ENCODE assay signal across 36 cellular contexts in the genomic region with DNA sequence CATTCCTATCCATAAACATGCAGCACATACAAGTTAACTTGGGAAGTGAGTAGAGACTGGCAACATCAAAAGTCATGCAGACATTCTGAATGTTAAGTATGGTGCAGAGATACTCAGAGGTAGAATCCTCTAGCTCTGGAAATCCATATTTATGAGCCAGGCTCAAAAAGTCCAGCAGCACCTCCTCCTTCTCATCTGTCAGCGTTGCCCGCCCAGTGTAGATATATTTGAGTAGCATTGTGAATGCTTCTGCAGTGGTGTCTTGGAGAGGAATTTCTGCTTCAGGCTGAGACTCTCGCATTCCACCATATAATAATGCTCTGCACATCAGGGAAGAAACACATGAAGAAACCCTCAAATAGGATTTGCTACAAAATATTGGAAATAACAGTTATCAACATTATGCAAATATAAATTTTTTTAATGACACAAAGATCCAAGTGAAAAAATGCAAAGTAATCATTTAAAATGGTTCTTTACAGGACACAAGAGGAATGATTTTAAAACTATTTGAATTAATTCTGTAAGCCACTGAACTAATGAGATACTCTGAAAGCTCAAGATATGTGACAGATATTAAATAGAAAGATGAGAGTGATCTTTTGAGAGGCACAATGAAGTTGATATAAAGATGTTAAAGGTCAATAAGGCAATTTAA.
"Had no signal": no experiment of that assay in that cellular context is flagged by ENCODE, and none has a peak within 500 bp of the region (broad histone marks: within the 10 kb centered on the region; RNA-seq: fewer than 3 reads in every experiment).

No MANE protein-coding gene starts in this region.

- DNase-seq: activated CD4-positive, alpha-beta memory T cell treated with anti-CD3 and anti-CD28 coated beads, Interleukin-2, amount 10 ng/mL, durations not matched to agents 7 days and 5 days; activated CD4-positive, alpha-beta T cell treated with anti-CD3 and anti-CD28 coated beads for 1 hour; activated CD4-positive, alpha-beta T cell treated with anti-CD3 and anti-CD28 coated beads for 4 hours; activated CD4-positive, alpha-beta T cell treated with anti-CD3 and anti-CD28 coated beads, Interleukin-2, amount 10 ng/mL, durations not matched to agents 24 days and 14 days; activated CD4-positive, alpha-beta T cell treated with anti-CD3 and anti-CD28 coated beads, Interleukin-2, amount 50 U/mL, for 1 hour; activated CD4-positive, alpha-beta T cell treated with anti-CD3 and anti-CD28 coated beads, Interleukin-2, amount 50 U/mL, for 48 hours; activated CD4-positive, CD25-positive, alpha-beta regulatory T cell; activated CD8-positive, alpha-beta memory T cell treated with anti-CD3 and anti-CD28 coated beads for 24 hours; activated CD8-positive, alpha-beta memory T cell treated with anti-CD3 and anti-CD28 coated beads, Interleukin-2, amount 10 ng/mL, durations not matched to agents 7 days and 5 days; activated CD8-positive, alpha-beta memory T cell treated with anti-CD3 and anti-CD28 coated beads, Interleukin-2, amount 50 U/mL, for 48 hours; activated CD8-positive, alpha-beta T cell treated with anti-CD3 and anti-CD28 coated beads, Interleukin-2, amount 10 ng/mL, durations not matched to agents 7 days and 5 days; activated effector memory CD4-positive, alpha-beta T cell treated with Interleukin-2 at 50 U/mL for 16 hours; activated gamma-delta T cell; activated naive CD4-positive, alpha-beta T cell treated with anti-CD3 and anti-CD28 coated beads, Interleukin-2, amount 10 ng/mL, durations not matched to agents 7 days and 5 days; activated naive CD4-positive, alpha-beta T cell treated with Interleukin-2 at 50 U/mL for 16 hours; activated naive CD8-positive, alpha-beta T cell treated with anti-CD3 and anti-CD28 coated beads, Interleukin-2, amount 10 ng/mL, durations not matched to agents 7 days and 5 days; activated naive CD8-positive, alpha-beta T cell treated with anti-CD3 and anti-CD28 coated beads, Interleukin-2, amount 50 U/mL, for 24 hours; activated T-cell treated with anti-CD3 and anti-CD28 coated beads, Interleukin-2, amount 50 U/mL, for 24 hours; amygdala; caudate nucleus; cerebellar nuclear complex; T-helper 2 cell; T-helper 9 cell; WERI-Rb-1 had no signal

- H3K9me3 ChIP-seq: ascending aorta had no signal

- H3K27ac ChIP-seq: ascending aorta, cardiac muscle cell, WERI-Rb-1 had no signal

- H3K4me1 Mint-ChIP-seq: activated naive CD4-positive, alpha-beta T cell treated with anti-CD3 and anti-CD28 coated beads, Interleukin-2, amount 10 ng/mL, durations not matched to agents 7 days and 5 days; activated naive CD8-positive, alpha-beta T cell treated with anti-CD3 and anti-CD28 coated beads, Interleukin-2, amount 10 ng/mL, durations not matched to agents 7 days and 5 days; brain had no signal

- FAIRE-seq: bronchial epithelial cell, TTC549 had no signal

- H3K27me3 ChIP-seq: ascending aorta, cardiac muscle cell had no signal

- H3K4me3 Mint-ChIP-seq: activated CD4-positive, alpha-beta memory T cell treated with anti-CD3 and anti-CD28 coated beads, Interleukin-2, amount 10 ng/mL, durations not matched to agents 7 days and 5 days; activated CD4-positive, alpha-beta T cell treated with anti-CD3 and anti-CD28 coated beads, Interleukin-2, amount 10 ng/mL, durations not matched to agents 24 days and 14 days; activated CD8-positive, alpha-beta memory T cell treated with anti-CD3 and anti-CD28 coated beads, Interleukin-2, amount 10 ng/mL, durations not matched to agents 7 days and 5 days; activated CD8-positive, alpha-beta T cell treated with anti-CD3 and anti-CD28 coated beads, Interleukin-2, amount 10 ng/mL, durations not matched to agents 7 days and 5 days; activated naive CD4-positive, alpha-beta T cell treated with anti-CD3 and anti-CD28 coated beads, Interleukin-2, amount 10 ng/mL, durations not matched to agents 7 days and 5 days; activated naive CD4-positive, alpha-beta T cell treated with anti-CD3 and anti-CD28 coated beads, Interleukin-2, amount 50 U/mL, for 24 hours; activated naive CD8-positive, alpha-beta T cell; activated naive CD8-positive, alpha-beta T cell treated with anti-CD3 and anti-CD28 coated beads, Interleukin-2, amount 10 ng/mL, durations not matched to agents 7 days and 5 days; activated naive CD8-positive, alpha-beta T cell treated with anti-CD3 and anti-CD28 coated beads, Interleukin-2, amount 50 U/mL, for 24 hours; activated T-cell treated with anti-CD3 and anti-CD28 coated beads, Interleukin-2, amount 50 U/mL, for 24 hours; brain; central memory CD8-positive, alpha-beta T cell; T-helper 1 cell treated with Interleukin-12 subunit alpha and Interleukin-12 subunit beta and Interleukin-4 antibody, amounts not matched to agents 30 μg/mL and 1 μg/mL, for 36 hours; T-helper 2 cell treated with Interferon-gamma antibody and Interleukin-4, amounts not matched to agents 5 μg/mL and 100 μg/mL, for 36 hours; WTC11 had no signal

- H3K27me3 Mint-ChIP-seq: activated CD4-positive, alpha-beta memory T cell treated with anti-CD3 and anti-CD28 coated beads, Interleukin-2, amount 10 ng/mL, durations not matched to agents 7 days and 5 days; activated CD4-positive, alpha-beta T cell treated with anti-CD3 and anti-CD28 coated beads, Interleukin-2, amount 10 ng/mL, durations not matched to agents 24 days and 14 days; activated CD8-positive, alpha-beta memory T cell treated with anti-CD3 and anti-CD28 coated beads, Interleukin-2, amount 10 ng/mL, durations not matched to agents 7 days and 5 days; activated naive CD4-positive, alpha-beta T cell treated with anti-CD3 and anti-CD28 coated beads, Interleukin-2, amount 10 ng/mL, durations not matched to agents 7 days and 5 days; activated naive CD4-positive, alpha-beta T cell treated with anti-CD3 and anti-CD28 coated beads, Interleukin-2, amount 50 U/mL, for 24 hours; activated naive CD8-positive, alpha-beta T cell; activated naive CD8-positive, alpha-beta T cell treated with anti-CD3 and anti-CD28 coated beads, Interleukin-2, amount 10 ng/mL, durations not matched to agents 7 days and 5 days; activated naive CD8-positive, alpha-beta T cell treated with anti-CD3 and anti-CD28 coated beads, Interleukin-2, amount 50 U/mL, for 24 hours; activated T-cell treated with anti-CD3 and anti-CD28 coated beads, Interleukin-2, amount 50 U/mL, for 24 hours; brain; central memory CD8-positive, alpha-beta T cell had no signal

- H3K4me1 ChIP-seq: ascending aorta had no signal

- H3K9me3 Mint-ChIP-seq: activated CD4-positive, alpha-beta memory T cell treated with anti-CD3 and anti-CD28 coated beads, Interleukin-2, amount 10 ng/mL, durations not matched to agents 7 days and 5 days; activated CD4-positive, alpha-beta T cell treated with anti-CD3 and anti-CD28 coated beads, Interleukin-2, amount 10 ng/mL, durations not matched to agents 24 days and 14 days; activated naive CD4-positive, alpha-beta T cell treated with anti-CD3 and anti-CD28 coated beads, Interleukin-2, amount 10 ng/mL, durations not matched to agents 7 days and 5 days; activated naive CD4-positive, alpha-beta T cell treated with anti-CD3 and anti-CD28 coated beads, Interleukin-2, amount 50 U/mL, for 24 hours; activated naive CD8-positive, alpha-beta T cell treated with anti-CD3 and anti-CD28 coated beads, Interleukin-2, amount 10 ng/mL, durations not matched to agents 7 days and 5 days; activated naive CD8-positive, alpha-beta T cell treated with anti-CD3 and anti-CD28 coated beads, Interleukin-2, amount 50 U/mL, for 24 hours; activated T-cell treated with anti-CD3 and anti-CD28 coated beads, Interleukin-2, amount 50 U/mL, for 24 hours; activated T-helper 2 cell treated with anti-CD3 and anti-CD28 coated beads, Interferon-gamma antibody, Interleukin-2, Interleukin-4, amounts not matched to agents 10 μg/mL and 5 μg/mL and 100 μg/mL, durations not matched to agents 14 hours and 24 hours and 36 hours; brain; central memory CD8-positive, alpha-beta T cell; T-helper 1 cell treated with Interleukin-12 subunit alpha and Interleukin-12 subunit beta and Interleukin-4 antibody, amounts not matched to agents 30 μg/mL and 1 μg/mL, for 36 hours; T-helper 2 cell treated with Interferon-gamma antibody and Interleukin-4, amounts not matched to agents 5 μg/mL and 100 μg/mL, for 36 hours; WTC11 had no signal

- H3K27ac Mint-ChIP-seq: activated CD4-positive, alpha-beta memory T cell treated with anti-CD3 and anti-CD28 coated beads, Interleukin-2, amount 10 ng/mL, durations not matched to agents 7 days and 5 days; activated CD4-positive, alpha-beta T cell treated with anti-CD3 and anti-CD28 coated beads, Interleukin-2, amount 10 ng/mL, durations not matched to agents 24 days and 14 days; activated CD8-positive, alpha-beta memory T cell treated with anti-CD3 and anti-CD28 coated beads, Interleukin-2, amount 10 ng/mL, durations not matched to agents 7 days and 5 days; activated CD8-positive, alpha-beta T cell treated with anti-CD3 and anti-CD28 coated beads, Interleukin-2, amount 10 ng/mL, durations not matched to agents 7 days and 5 days; activated naive CD4-positive, alpha-beta T cell treated with anti-CD3 and anti-CD28 coated beads, Interleukin-2, amount 10 ng/mL, durations not matched to agents 7 days and 5 days; activated naive CD8-positive, alpha-beta T cell; activated naive CD8-positive, alpha-beta T cell treated with anti-CD3 and anti-CD28 coated beads, Interleukin-2, amount 10 ng/mL, durations not matched to agents 7 days and 5 days; activated T-helper 2 cell treated with anti-CD3 and anti-CD28 coated beads, Interferon-gamma antibody, Interleukin-2, Interleukin-4, amounts not matched to agents 10 μg/mL and 5 μg/mL and 100 μg/mL, durations not matched to agents 14 hours and 24 hours and 36 hours; brain; T-helper 1 cell treated with Interleukin-12 subunit alpha and Interleukin-12 subunit beta and Interleukin-4 antibody, amounts not matched to agents 30 μg/mL and 1 μg/mL, for 36 hours; T-helper 2 cell treated with Interferon-gamma antibody and Interleukin-4, amounts not matched to agents 5 μg/mL and 100 μg/mL, for 36 hours; WTC11 had no signal

- ATAC-seq: activated CD8-positive, alpha-beta memory T cell treated with anti-CD3 and anti-CD28 coated beads, Interleukin-2, amount 10 ng/mL, durations not matched to agents 7 days and 5 days; activated CD8-positive, alpha-beta T cell treated with anti-CD3 and anti-CD28 coated beads, Interleukin-2, amount 10 ng/mL, durations not matched to agents 7 days and 5 days; activated naive CD8-positive, alpha-beta T cell treated with anti-CD3 and anti-CD28 coated beads, Interleukin-2, amount 50 U/mL, for 24 hours; WTC11 had no signal

- H3K4me3 ChIP-seq: ascending aorta, cardiac muscle cell had no signal

- H3K36me3 ChIP-seq: cardiac muscle cell had no signal

- H3K36me3 Mint-ChIP-seq: WTC11 had no signal
